ENCODE assay signal across 1 cellular context in genomic region chr21:35635261-35635660, GRCh38.
TF ChIP-seq lines count a peak whose summit lies in the region.

No MANE protein-coding gene starts in this region.

TF ChIP-seq in WTC11, 78 proteins besides CTCF, POLR2A, EP300 and RAD21 (continued from another document):
- TF ChIP-seq, protein P1, sequence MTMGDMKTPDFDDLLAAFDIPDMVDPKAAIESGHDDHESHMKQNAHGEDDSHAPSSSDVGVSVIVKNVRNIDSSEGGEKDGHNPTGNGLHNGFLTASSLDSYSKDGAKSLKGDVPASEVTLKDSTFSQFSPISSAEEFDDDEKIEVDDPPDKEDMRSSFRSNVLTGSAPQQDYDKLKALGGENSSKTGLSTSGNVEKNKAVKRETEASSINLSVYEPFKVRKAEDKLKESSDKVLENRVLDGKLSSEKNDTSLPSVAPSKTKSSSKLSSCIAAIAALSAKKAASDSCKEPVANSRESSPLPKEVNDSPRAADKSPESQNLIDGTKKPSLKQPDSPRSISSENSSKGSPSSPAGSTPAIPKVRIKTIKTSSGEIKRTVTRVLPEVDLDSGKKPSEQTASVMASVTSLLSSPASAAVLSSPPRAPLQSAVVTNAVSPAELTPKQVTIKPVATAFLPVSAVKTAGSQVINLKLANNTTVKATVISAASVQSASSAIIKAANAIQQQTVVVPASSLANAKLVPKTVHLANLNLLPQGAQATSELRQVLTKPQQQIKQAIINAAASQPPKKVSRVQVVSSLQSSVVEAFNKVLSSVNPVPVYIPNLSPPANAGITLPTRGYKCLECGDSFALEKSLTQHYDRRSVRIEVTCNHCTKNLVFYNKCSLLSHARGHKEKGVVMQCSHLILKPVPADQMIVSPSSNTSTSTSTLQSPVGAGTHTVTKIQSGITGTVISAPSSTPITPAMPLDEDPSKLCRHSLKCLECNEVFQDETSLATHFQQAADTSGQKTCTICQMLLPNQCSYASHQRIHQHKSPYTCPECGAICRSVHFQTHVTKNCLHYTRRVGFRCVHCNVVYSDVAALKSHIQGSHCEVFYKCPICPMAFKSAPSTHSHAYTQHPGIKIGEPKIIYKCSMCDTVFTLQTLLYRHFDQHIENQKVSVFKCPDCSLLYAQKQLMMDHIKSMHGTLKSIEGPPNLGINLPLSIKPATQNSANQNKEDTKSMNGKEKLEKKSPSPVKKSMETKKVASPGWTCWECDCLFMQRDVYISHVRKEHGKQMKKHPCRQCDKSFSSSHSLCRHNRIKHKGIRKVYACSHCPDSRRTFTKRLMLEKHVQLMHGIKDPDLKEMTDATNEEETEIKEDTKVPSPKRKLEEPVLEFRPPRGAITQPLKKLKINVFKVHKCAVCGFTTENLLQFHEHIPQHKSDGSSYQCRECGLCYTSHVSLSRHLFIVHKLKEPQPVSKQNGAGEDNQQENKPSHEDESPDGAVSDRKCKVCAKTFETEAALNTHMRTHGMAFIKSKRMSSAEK (CRISPR knock-in tag; IDR thresholded peaks at IDR 0.05; ENCODE audit: borderline replicate concordance) = no peak
- TF ChIP-seq OVOL2 (CRISPR knock-in tag; IDR thresholded peaks at IDR 0.05; ENCODE audit: borderline replicate concordance) (no peak), E2F5 (CRISPR knock-in tag; IDR thresholded peaks at IDR 0.05) (no peak), ESRRA (CRISPR knock-in tag; IDR thresholded peaks at IDR 0.05; ENCODE audit: borderline replicate concordance) (no peak), ETV6 (CRISPR knock-in tag; IDR thresholded peaks at IDR 0.05) (no peak), JAZF1 (CRISPR knock-in tag; IDR thresholded peaks at IDR 0.05) (no peak), TP53 (CRISPR knock-in tag; IDR thresholded peaks at IDR 0.05) (no peak), ZNF281 (CRISPR knock-in tag; IDR thresholded peaks at IDR 0.05) (no peak), ZNF232 (CRISPR knock-in tag; IDR thresholded peaks at IDR 0.05) (no peak), ZNF416 (CRISPR knock-in tag; IDR thresholded peaks at IDR 0.05) (no peak), CDX4 (CRISPR knock-in tag; IDR thresholded peaks at IDR 0.05; ENCODE audit: borderline replicate concordance) (no peak), ZNF317 (CRISPR knock-in tag; IDR thresholded peaks at IDR 0.05; ENCODE audit: borderline replicate concordance, low read depth) (no peak), RORB (CRISPR knock-in tag; IDR thresholded peaks at IDR 0.05) (no peak)
- TF ChIP-seq, protein P2, sequence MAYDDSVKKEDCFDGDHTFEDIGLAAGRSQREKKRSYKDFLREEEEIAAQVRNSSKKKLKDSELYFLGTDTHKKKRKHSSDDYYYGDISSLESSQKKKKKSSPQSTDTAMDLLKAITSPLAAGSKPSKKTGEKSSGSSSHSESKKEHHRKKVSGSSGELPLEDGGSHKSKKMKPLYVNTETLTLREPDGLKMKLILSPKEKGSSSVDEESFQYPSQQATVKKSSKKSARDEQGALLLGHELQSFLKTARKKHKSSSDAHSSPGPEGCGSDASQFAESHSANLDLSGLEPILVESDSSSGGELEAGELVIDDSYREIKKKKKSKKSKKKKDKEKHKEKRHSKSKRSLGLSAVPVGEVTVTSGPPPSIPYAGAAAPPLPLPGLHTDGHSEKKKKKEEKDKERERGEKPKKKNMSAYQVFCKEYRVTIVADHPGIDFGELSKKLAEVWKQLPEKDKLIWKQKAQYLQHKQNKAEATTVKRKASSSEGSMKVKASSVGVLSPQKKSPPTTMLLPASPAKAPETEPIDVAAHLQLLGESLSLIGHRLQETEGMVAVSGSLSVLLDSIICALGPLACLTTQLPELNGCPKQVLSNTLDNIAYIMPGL (CRISPR knock-in tag; IDR thresholded peaks at IDR 0.05) = no peak
- TF ChIP-seq, protein P3, sequence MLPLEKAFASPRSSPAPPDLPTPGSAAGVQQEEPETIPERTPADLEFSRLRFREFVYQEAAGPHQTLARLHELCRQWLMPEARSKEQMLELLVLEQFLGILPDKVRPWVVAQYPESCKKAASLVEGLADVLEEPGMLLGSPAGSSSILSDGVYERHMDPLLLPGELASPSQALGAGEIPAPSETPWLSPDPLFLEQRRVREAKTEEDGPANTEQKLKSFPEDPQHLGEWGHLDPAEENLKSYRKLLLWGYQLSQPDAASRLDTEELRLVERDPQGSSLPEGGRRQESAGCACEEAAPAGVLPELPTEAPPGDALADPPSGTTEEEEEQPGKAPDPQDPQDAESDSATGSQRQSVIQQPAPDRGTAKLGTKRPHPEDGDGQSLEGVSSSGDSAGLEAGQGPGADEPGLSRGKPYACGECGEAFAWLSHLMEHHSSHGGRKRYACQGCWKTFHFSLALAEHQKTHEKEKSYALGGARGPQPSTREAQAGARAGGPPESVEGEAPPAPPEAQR (CRISPR knock-in tag; IDR thresholded peaks at IDR 0.05) = no peak
